ENCODE assay signal across 28 cellular contexts in genomic region chr2:2842466-2842865, GRCh38.
"Had no signal": no experiment of that assay in that cellular context is flagged by ENCODE, and none has a peak within 500 bp of the region (broad histone marks: within the 10 kb centered on the region; RNA-seq: fewer than 3 reads in every experiment).

No MANE protein-coding gene starts in this region.

- DNase-seq: activated CD4-positive, alpha-beta T cell treated with anti-CD3 and anti-CD28 coated beads, Interleukin-2, amount 10 ng/mL, durations not matched to agents 24 days and 14 days; activated CD4-positive, alpha-beta T cell treated with anti-CD3 and anti-CD28 coated beads, Interleukin-2, amount 50 U/mL, for 48 hours; activated CD4-positive, CD25-positive, alpha-beta regulatory T cell; activated CD8-positive, alpha-beta T cell treated with anti-CD3 and anti-CD28 coated beads, Interleukin-2, amount 10 ng/mL, durations not matched to agents 7 days and 5 days; activated naive CD4-positive, alpha-beta T cell treated with anti-CD3 and anti-CD28 coated beads, Interleukin-2, amount 10 ng/mL, durations not matched to agents 7 days and 5 days; activated T-cell treated with anti-CD3 and anti-CD28 coated beads, Interleukin-2, amount 50 U/mL, for 24 hours; amniotic stem cell; aorta; brain microvascular endothelial cell; Karpas-422; KBM-7; NCI-H1105; NCI-H1417 treated with DMSO at 0.1 percent for 48 hours; NCI-H187 treated with DMSO at 0.1 percent for 48 hours; NCI-H2081; NCI-H2171 treated with DMSO at 0.1 percent for 48 hours; NCI-H226; NCI-H446 treated with DMSO at 0.1 percent for 48 hours; NCI-H524; SW 1271; T1000; WERI-Rb-1 had no signal

- H3K27ac ChIP-seq: brain microvascular endothelial cell, RWPE1, WERI-Rb-1 had no signal

- H3K27ac Mint-ChIP-seq: activated CD4-positive, alpha-beta T cell treated with anti-CD3 and anti-CD28 coated beads, Interleukin-2, amount 10 ng/mL, durations not matched to agents 24 days and 14 days; activated CD8-positive, alpha-beta T cell treated with anti-CD3 and anti-CD28 coated beads, Interleukin-2, amount 10 ng/mL, durations not matched to agents 7 days and 5 days; activated naive CD4-positive, alpha-beta T cell treated with anti-CD3 and anti-CD28 coated beads, Interleukin-2, amount 10 ng/mL, durations not matched to agents 7 days and 5 days; activated naive CD8-positive, alpha-beta T cell; activated T-cell treated with anti-CD3 and anti-CD28 coated beads, Interleukin-2, amount 50 U/mL, for 24 hours; activated T-helper 2 cell treated with anti-CD3 and anti-CD28 coated beads, Interferon-gamma antibody, Interleukin-2, Interleukin-4, amounts not matched to agents 10 μg/mL and 5 μg/mL and 100 μg/mL, durations not matched to agents 14 hours and 24 hours and 36 hours; IgD-negative memory B cell had no signal

- H3K27me3 Mint-ChIP-seq: activated CD4-positive, alpha-beta T cell treated with anti-CD3 and anti-CD28 coated beads, Interleukin-2, amount 10 ng/mL, durations not matched to agents 24 days and 14 days; activated naive CD4-positive, alpha-beta T cell treated with anti-CD3 and anti-CD28 coated beads, Interleukin-2, amount 10 ng/mL, durations not matched to agents 7 days and 5 days; activated naive CD8-positive, alpha-beta T cell had no signal

- H3K9me3 Mint-ChIP-seq: activated CD4-positive, alpha-beta T cell treated with anti-CD3 and anti-CD28 coated beads, Interleukin-2, amount 10 ng/mL, durations not matched to agents 24 days and 14 days; activated naive CD4-positive, alpha-beta T cell treated with anti-CD3 and anti-CD28 coated beads, Interleukin-2, amount 10 ng/mL, durations not matched to agents 7 days and 5 days; activated T-cell treated with anti-CD3 and anti-CD28 coated beads, Interleukin-2, amount 50 U/mL, for 24 hours; activated T-helper 2 cell treated with anti-CD3 and anti-CD28 coated beads, Interferon-gamma antibody, Interleukin-2, Interleukin-4, amounts not matched to agents 10 μg/mL and 5 μg/mL and 100 μg/mL, durations not matched to agents 14 hours and 24 hours and 36 hours; IgD-negative memory B cell had no signal

- H3K4me1 Mint-ChIP-seq: activated CD4-positive, alpha-beta T cell treated with anti-CD3 and anti-CD28 coated beads, Interleukin-2, amount 10 ng/mL, durations not matched to agents 24 days and 14 days; activated naive CD4-positive, alpha-beta T cell treated with anti-CD3 and anti-CD28 coated beads, Interleukin-2, amount 10 ng/mL, durations not matched to agents 7 days and 5 days had no signal

- H3K27me3 ChIP-seq: brain microvascular endothelial cell had no signal

- H3K4me3 Mint-ChIP-seq: activated CD4-positive, alpha-beta T cell treated with anti-CD3 and anti-CD28 coated beads, Interleukin-2, amount 10 ng/mL, durations not matched to agents 24 days and 14 days; activated CD8-positive, alpha-beta T cell treated with anti-CD3 and anti-CD28 coated beads, Interleukin-2, amount 10 ng/mL, durations not matched to agents 7 days and 5 days; activated naive CD4-positive, alpha-beta T cell treated with anti-CD3 and anti-CD28 coated beads, Interleukin-2, amount 10 ng/mL, durations not matched to agents 7 days and 5 days; activated naive CD8-positive, alpha-beta T cell; activated T-cell treated with anti-CD3 and anti-CD28 coated beads, Interleukin-2, amount 50 U/mL, for 24 hours; IgD-negative memory B cell had no signal

- H3K36me3 Mint-ChIP-seq: activated naive CD4-positive, alpha-beta T cell treated with anti-CD3 and anti-CD28 coated beads, Interleukin-2, amount 10 ng/mL, durations not matched to agents 7 days and 5 days; activated naive CD8-positive, alpha-beta T cell; IgD-negative memory B cell had no signal

- H3K36me3 ChIP-seq: brain microvascular endothelial cell, WERI-Rb-1 had no signal

- ATAC-seq: activated CD8-positive, alpha-beta T cell treated with anti-CD3 and anti-CD28 coated beads, Interleukin-2, amount 10 ng/mL, durations not matched to agents 7 days and 5 days; Panc1; Right ventricle myocardium inferior had no signal
